32 cellular contexts compared by ENCODE assay signal in the genomic region with DNA sequence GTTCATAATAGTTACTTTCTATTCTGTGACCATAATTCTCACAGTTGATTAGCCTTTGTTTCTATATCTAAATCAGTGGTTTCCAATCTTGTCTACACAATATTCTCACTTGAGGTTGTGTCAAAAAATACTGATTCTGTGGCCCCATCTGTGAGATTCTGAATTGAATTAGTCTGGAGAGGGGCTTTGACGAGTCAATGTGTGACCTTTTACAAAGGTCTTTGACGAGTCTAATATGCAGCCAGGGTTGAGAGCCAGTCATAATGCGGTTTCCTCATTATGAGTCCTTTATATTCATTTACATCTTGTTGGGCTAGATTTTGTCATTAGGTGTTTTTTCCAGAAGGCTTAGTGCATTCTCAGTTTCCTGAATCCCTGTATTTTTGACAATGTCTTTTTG. TPM values are rescaled to one million over a fixed set of nuclear protein-coding genes. Genes with fewer than 3 reads are reported as not detected.
"Had no signal": no experiment of that assay in that cellular context is flagged by ENCODE, and none has a peak within 500 bp of the region (broad histone marks: within the 10 kb centered on the region; RNA-seq: fewer than 3 reads in every experiment).

No MANE protein-coding gene starts in this region.

- H3K4me3 ChIP-seq: hepatocyte, left ventricle myocardium inferior, lung, neural progenitor cell, right atrium auricular region, right lobe of liver, smooth muscle cell, stomach, testis, thyroid gland, upper lobe of right lung had no signal

- H3K9me3 ChIP-seq: left ventricle myocardium inferior, neutrophil, right atrium auricular region, right lobe of liver, stomach, testis, thyroid gland, upper lobe of right lung had no signal

- H3K27ac ChIP-seq: hepatocyte, left ventricle myocardium inferior, neural progenitor cell, neutrophil, right atrium auricular region, right lobe of liver, stomach, testis, thyroid gland, upper lobe of right lung had no signal

- H3K27me3 ChIP-seq: neural progenitor cell, right atrium auricular region, right lobe of liver, stomach, testis, thyroid gland, upper lobe of right lung had no signal

- H2AFZ ChIP-seq: hepatocyte, neural progenitor cell had no signal

- H3K4me1 ChIP-seq: left ventricle myocardium inferior, neural progenitor cell, right atrium auricular region, right lobe of liver, testis, upper lobe of right lung had no signal

- ATAC-seq: natural killer cell, right lobe of liver, upper lobe of right lung had no signal

- H3K79me2 ChIP-seq: hepatocyte had no signal

- H3K9ac ChIP-seq: neural progenitor cell had no signal

- H3K4me2 ChIP-seq: hepatocyte, neural progenitor cell, smooth muscle cell had no signal

- DNase-seq: islet precursor cell; left ventricle myocardium inferior; mesendoderm; naive B cell; natural killer cell; nephron progenitor cell; occipital lobe; right lobe of liver; stimulated activated CD4-positive, alpha-beta T cell treated with anti-CD3 and anti-CD28 coated beads, Interleukin-1b, Interleukin-23, amount 100 ng/mL, for 48 hours; stimulated activated CD4-positive, alpha-beta T cell treated with anti-CD3 and anti-CD28 coated beads, Interleukin-2, amount 100 ng/mL, for 48 hours; stimulated activated CD4-positive, alpha-beta T cell treated with anti-CD3 and anti-CD28 coated beads, Interleukin-4, amount 100 ng/mL, for 4 hours; stimulated activated CD8-positive, alpha-beta memory T cell treated with anti-CD3 and anti-CD28 coated beads, Interleukin-4, amount 100 ng/mL, for 48 hours; stimulated activated naive CD4-positive, alpha-beta T cell; stomach; testis; thyroid gland; trophoblast cell; upper lobe of right lung had no signal

- H3K36me3 ChIP-seq: left ventricle myocardium inferior, neural progenitor cell, neutrophil, right atrium auricular region, right lobe of liver, stomach, thyroid gland, upper lobe of right lung had no signal

- FAIRE-seq: urothelium cell line had no signal

RNA-seq across cellular contexts. Expression of a gene that starts 19.7 kb away (rescaled TPM):
- total RNA-seq: hepatocyte, kidney epithelial cell, left ventricle myocardium inferior, lower leg skin, mesothelial cell of epicardium, occipital lobe, osteocyte, progenitor cell of endocrine pancreas, renal cortical epithelial cell, skeletal muscle tissue, smooth muscle cell had no signal
- polyA plus RNA-seq: hepatocyte, smooth muscle cell had no signal
